In genomic region chr20:31811796-31812728, GRCh38 we compare ENCODE assay signal across 14 cellular contexts. TPM values are rescaled to one million over a fixed set of nuclear protein-coding genes. Genes with fewer than 3 reads are reported as not detected.
DNase-seq lines count a peak whose midpoint lies in the region; ATAC-seq and TF ChIP-seq lines count a peak whose summit lies in the region.
"Had no signal": no experiment of that assay in that cellular context is flagged by ENCODE, and none has a peak within 500 bp of the region (broad histone marks: within the 10 kb centered on the region; RNA-seq: fewer than 3 reads in every experiment).

No MANE protein-coding gene starts in this region.

- peak overlapping the region; percentile 85 for H3K27ac ChIP-seq in right cardiac atrium (ENCODE audit: low read length)
- H3K27ac ChIP-seq: SK-N-MC had no signal

- TF ChIP-seq CTCF in astrocyte of the spinal cord (IDR thresholded peaks at IDR 0.05; ENCODE audit: low read depth, low read length), result no peak
- TF ChIP-seq CTCF in type B pancreatic cell (conservative IDR thresholded peaks at IDR 0.05), result no peak

- DNase-seq in activated effector memory CD4-positive, alpha-beta T cell treated with anti-CD3 and anti-CD28 coated beads, Interleukin-2, amount 50 U/mL, for 16 hours, result peak; percentile 37
- no peak for DNase-seq in activated effector memory CD4-positive, alpha-beta T cell treated with Interleukin-2 at 50 U/mL for 16 hours
- DNase-seq in astrocyte of the spinal cord (ENCODE audit: low read depth, low spot score) (peak; percentile 92), right cardiac atrium (peak in 1 of 3 donors; percentile 54), type B pancreatic cell (ENCODE audit: extremely low spot score, unreplicated experiment) (no peak), H7 (no peak), ACHN (no peak)
- DNase-seq in activated CD4-positive, alpha-beta memory T cell treated with anti-CD3 and anti-CD28 coated beads for 36 hours, result no peak
- DNase-seq: cerebellar nuclear complex, NCI-H1436 treated with DMSO at 0.1 percent for 48 hours had no signal

- 31% methylated on average over 15 of the region's 15 CpGs for WGBS in right cardiac atrium

- peaks cover 5% of the 10 kb centered on the region for H3K27me3 Mint-ChIP-seq in type B pancreatic cell
- H3K27me3 Mint-ChIP-seq in activated CD4-positive, alpha-beta memory T cell treated with anti-CD3 and anti-CD28 coated beads for 36 hours, result no peaks in the 10 kb centered on the region

- H3K4me3 Mint-ChIP-seq in type B pancreatic cell, result no peak overlapping the region
- no peak overlapping the region for H3K4me3 Mint-ChIP-seq in activated CD4-positive, alpha-beta memory T cell treated with anti-CD3 and anti-CD28 coated beads for 36 hours

- intact Hi-C loops in right cardiac atrium (cut with DNase I), result no loop called here
- intact Hi-C loops in activated CD4-positive, alpha-beta memory T cell treated with anti-CD3 and anti-CD28 coated beads for 36 hours (cut with micrococcal nuclease), result no loop called here

- CTCF ChIA-PET in activated CD4-positive, alpha-beta memory T cell treated with anti-CD3 and anti-CD28 coated beads for 36 hours (lab: Charles Lee), result interaction anchor here (1.9 kb wide), 1 partner anchor 11 kb away, joined by 4 read pairs; no protein-coding TSS in a partner anchor

- no peaks in the 10 kb centered on the region for H3K9me3 ChIP-seq in right cardiac atrium (ENCODE audit: control insufficient read depth, low read length)
- H3K9me3 ChIP-seq: tibial nerve had no signal

- H3K9me3 Mint-ChIP-seq in type B pancreatic cell, result no peaks in the 10 kb centered on the region
- H3K9me3 Mint-ChIP-seq in activated CD4-positive, alpha-beta memory T cell treated with anti-CD3 and anti-CD28 coated beads for 36 hours, result no peaks in the 10 kb centered on the region

- H3K4me1 ChIP-seq in right cardiac atrium (ENCODE audit: control insufficient read depth, insufficient read depth, low read length), result peaks cover 13% of the 10 kb centered on the region

- H3K36me3 ChIP-seq in H7 (replicated peaks; ENCODE audit: control insufficient read depth, insufficient read depth, low read length), result no peaks in the 10 kb centered on the region; the same call in 1 of the 2 replicates
- H3K36me3 ChIP-seq: tibial nerve had no signal

- in situ Hi-C loops in astrocyte of the spinal cord (cut with HindIII; ENCODE audit: low sequenced_read_pairs), result no loop called here
- in situ Hi-C loops in ACHN (cut with HindIII; ENCODE audit: low pct_ligation_motif_present, low pct_unique_long_range_greater_than_20kb, low sequenced_read_pairs), result no loop called here

- H3K36me3 Mint-ChIP-seq in type B pancreatic cell, result no peaks in the 10 kb centered on the region
- H3K36me3 Mint-ChIP-seq in activated CD4-positive, alpha-beta memory T cell treated with anti-CD3 and anti-CD28 coated beads for 36 hours, result no peaks in the 10 kb centered on the region

- peaks cover 24% of the 10 kb centered on the region for H3K4me1 Mint-ChIP-seq in type B pancreatic cell (ENCODE audit: unreplicated experiment)
- H3K4me1 Mint-ChIP-seq in activated CD4-positive, alpha-beta memory T cell treated with anti-CD3 and anti-CD28 coated beads for 36 hours (ENCODE audit: low read depth), result no peaks in the 10 kb centered on the region

- peak overlapping the region; percentile 38 for H3K27ac Mint-ChIP-seq in type B pancreatic cell
- no peak overlapping the region for H3K27ac Mint-ChIP-seq in activated CD4-positive, alpha-beta memory T cell treated with anti-CD3 and anti-CD28 coated beads for 36 hours

- POLR2A ChIA-PET in activated CD4-positive, alpha-beta memory T cell treated with anti-CD3 and anti-CD28 coated beads for 36 hours (lab: Charles Lee), result no interaction called here

- peak; percentile 27 to 46 for ATAC-seq in right cardiac atrium

- H3K27me3 ChIP-seq in right cardiac atrium (ENCODE audit: control insufficient read depth, insufficient read depth), result no peaks in the 10 kb centered on the region
- H3K27me3 ChIP-seq in H7 (ENCODE audit: control insufficient read depth, insufficient read depth, low read length), result no peaks in the 10 kb centered on the region
- H3K27me3 ChIP-seq: tibial nerve had no signal

- H3K4me3 ChIP-seq in astrocyte of the spinal cord (ENCODE audit: low read depth, low read length), result no peak overlapping the region
- H3K4me3 ChIP-seq in right cardiac atrium (ENCODE audit: low read length), result no peak overlapping the region
- H3K4me3 ChIP-seq in H7 (ENCODE audit: insufficient read depth, low read depth, low read length), result no peak overlapping the region
- H3K4me3 ChIP-seq: SK-N-MC, tibial nerve had no signal

RNA-seq across cellular contexts. Expression of gene MYLK2, which starts 7.1 kb away (rescaled TPM):
- total RNA-seq in right cardiac atrium (1 to 10 TPM in 1 of 4 donors, under 1 TPM in 3; 0.51 to 2.0 (median 0.83) TPM), type B pancreatic cell (ENCODE audit: low replicate concordance) (0.21 and 0.77 TPM in 2 replicates)
- polyA plus RNA-seq in right cardiac atrium, result 0.54 TPM
- total RNA-seq in H7 (2014; rRNA removed; shearing (Covaris generic)), result 0.21 TPM in 1 of 2 replicates, not detected in the other
- total RNA-seq in activated CD4-positive, alpha-beta memory T cell treated with anti-CD3 and anti-CD28 coated beads for 36 hours, result under 1 TPM; 0.27 to 0.43 TPM

RNA-seq across cellular contexts. Expression of gene FOXS1, which starts 33.3 kb away (rescaled TPM):
- total RNA-seq in right cardiac atrium, result 1 to 10 TPM; 2.0 to 4.3 (median 3.5) TPM
- polyA plus RNA-seq in right cardiac atrium, result 3.0 TPM
- total RNA-seq in type B pancreatic cell (ENCODE audit: low replicate concordance), result 0.22 TPM in 1 of 2 replicates, not detected in the other
- total RNA-seq in H7 (2014; rRNA removed; shearing (Covaris generic)), result 0.38 TPM in 1 of 2 replicates, not detected in the other
- total RNA-seq in activated CD4-positive, alpha-beta memory T cell treated with anti-CD3 and anti-CD28 coated beads for 36 hours, result not detected
- total RNA-seq: A673 had no signal
- polyA plus RNA-seq: neural cell had no signal

RNA-seq across cellular contexts. Expression of gene DUSP15, which starts 58.3 kb away (rescaled TPM):
- total RNA-seq in right cardiac atrium (1 to 10 TPM; 6.6 to 8.3 (median 7.1) TPM), type B pancreatic cell (ENCODE audit: low replicate concordance) (3.0 and 9.1 TPM in 2 replicates)
- 11.0 TPM for polyA plus RNA-seq in right cardiac atrium
- 1.5 and 2.5 TPM in 2 replicates for total RNA-seq in H7 (2014; rRNA removed; shearing (Covaris generic))
- total RNA-seq in activated CD4-positive, alpha-beta memory T cell treated with anti-CD3 and anti-CD28 coated beads for 36 hours, result not detected
- total RNA-seq: A673 had no signal

RNA-seq across cellular contexts. Expression of gene TTLL9, which starts 58.4 kb away (rescaled TPM):
- total RNA-seq in right cardiac atrium (under 1 TPM in 2 of 4 donors, not detected in 2; 0.15 to 0.19 TPM), type B pancreatic cell (ENCODE audit: low replicate concordance) (0.17 and 3.4 TPM in 2 replicates)
- polyA plus RNA-seq in right cardiac atrium, result 0.14 TPM
- total RNA-seq in H7 (2014; rRNA removed; shearing (Covaris generic)), result 0.14 TPM in 1 of 2 replicates, not detected in the other
- total RNA-seq in activated CD4-positive, alpha-beta memory T cell treated with anti-CD3 and anti-CD28 coated beads for 36 hours, result not detected
- total RNA-seq: A673 had no signal

Comparison
In these comparisons a context has a peak if more than half of its experiments do, and no peak if none do; other contexts are left out.
1. DNase-seq: peak in activated effector memory CD4-positive, alpha-beta T cell treated with anti-CD3 and anti-CD28 coated beads, Interleukin-2, amount 50 U/mL, for 16 hours (single experiment) and astrocyte of the spinal cord (single experiment); none in activated effector memory CD4-positive, alpha-beta T cell treated with Interleukin-2 at 50 U/mL for 16 hours (single experiment), type B pancreatic cell (single experiment), H7 (single experiment), activated CD4-positive, alpha-beta memory T cell treated with anti-CD3 and anti-CD28 coated beads for 36 hours (single experiment) and ACHN (single experiment).